ENCODE assay signal across 10 cellular contexts in the genomic region with DNA sequence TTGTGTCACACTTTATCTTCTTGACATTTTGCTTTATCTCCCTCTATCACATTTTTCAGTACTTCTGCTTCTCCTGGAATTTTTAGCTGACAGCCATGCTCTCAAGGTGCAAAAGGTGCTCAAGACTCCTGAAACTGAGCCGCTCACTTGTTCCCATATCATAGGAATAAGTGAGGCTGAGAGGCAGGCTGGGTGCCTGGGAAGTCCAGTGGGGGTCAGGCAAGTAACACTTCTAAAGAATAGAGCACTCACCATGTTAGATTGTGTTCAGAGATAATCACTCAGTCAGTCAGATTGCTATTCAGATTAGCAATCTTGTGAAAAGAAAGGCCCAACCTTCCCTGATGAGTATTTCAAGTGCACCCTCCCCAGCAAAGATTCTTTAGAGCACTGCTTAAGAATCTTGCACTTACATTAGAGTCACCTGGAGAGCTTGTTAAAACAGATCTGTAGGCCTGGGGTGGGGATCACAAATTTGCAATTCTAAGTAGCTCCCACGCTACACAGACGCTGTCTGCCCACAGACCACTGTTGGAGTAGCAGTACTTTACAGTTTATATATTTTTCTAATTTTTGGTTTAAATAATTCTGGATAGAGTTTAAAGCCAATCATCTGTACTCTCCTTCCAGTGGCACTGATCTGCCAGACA. TPM values are rescaled to one million over a fixed set of nuclear protein-coding genes. Genes with fewer than 3 reads are reported as not detected.
"Had no signal": no experiment of that assay in that cellular context is flagged by ENCODE, and none has a peak within 500 bp of the region (broad histone marks: within the 10 kb centered on the region; RNA-seq: fewer than 3 reads in every experiment).

No MANE protein-coding gene starts in this region.

- H3K27ac Mint-ChIP-seq: natural killer cell had no signal

- H3K4me1 Mint-ChIP-seq: natural killer cell had no signal

- H3K9me3 ChIP-seq: colonic mucosa, tibial nerve had no signal

- H3K36me3 ChIP-seq: colonic mucosa, tibial nerve had no signal

- H3K4me3 Mint-ChIP-seq: natural killer cell had no signal

- DNase-seq: activated CD4-positive, alpha-beta T cell treated with anti-CD3 and anti-CD28 coated beads, Interleukin-2, amount 50 U/mL, for 4 hours; activated T-cell treated with anti-CD3 and anti-CD28 coated beads, Interleukin-2, amount 50 U/mL, for 48 hours; colonic mucosa; natural killer cell; right cardiac atrium had no signal

- H3K36me3 Mint-ChIP-seq: natural killer cell had no signal

- H3K9me3 Mint-ChIP-seq: natural killer cell had no signal

- H3K4me1 ChIP-seq: colonic mucosa, tibial nerve had no signal

- ATAC-seq: natural killer cell, right cardiac atrium had no signal

- H3K27ac ChIP-seq: colonic mucosa, hepatocyte, tibial nerve had no signal

- H3K4me3 ChIP-seq: colonic mucosa, hepatocyte, lung, smooth muscle cell, tibial nerve had no signal

- H3K27me3 ChIP-seq: colonic mucosa, hepatocyte, tibial nerve had no signal

RNA-seq across cellular contexts. Expression of gene LRAT, which starts 23.1 kb away (rescaled TPM):
- total RNA-seq: natural killer cell; T-helper 2 cell treated with Interferon-gamma antibody and Interleukin-4, amounts not matched to agents 100 ng/mL and 5 ng/mL, for 36 hours had no signal
